1 cellular context compared by ENCODE assay signal in genomic region chr11:16917941-16918340, GRCh38.
TF ChIP-seq lines count a peak whose summit lies in the region.

No MANE protein-coding gene starts in this region.

TF ChIP-seq in WTC11, 78 proteins besides CTCF, POLR2A, EP300 and RAD21 (continued from another document):
- TF ChIP-seq, protein P1, sequence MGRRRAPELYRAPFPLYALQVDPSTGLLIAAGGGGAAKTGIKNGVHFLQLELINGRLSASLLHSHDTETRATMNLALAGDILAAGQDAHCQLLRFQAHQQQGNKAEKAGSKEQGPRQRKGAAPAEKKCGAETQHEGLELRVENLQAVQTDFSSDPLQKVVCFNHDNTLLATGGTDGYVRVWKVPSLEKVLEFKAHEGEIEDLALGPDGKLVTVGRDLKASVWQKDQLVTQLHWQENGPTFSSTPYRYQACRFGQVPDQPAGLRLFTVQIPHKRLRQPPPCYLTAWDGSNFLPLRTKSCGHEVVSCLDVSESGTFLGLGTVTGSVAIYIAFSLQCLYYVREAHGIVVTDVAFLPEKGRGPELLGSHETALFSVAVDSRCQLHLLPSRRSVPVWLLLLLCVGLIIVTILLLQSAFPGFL (CRISPR knock-in tag; IDR thresholded peaks at IDR 0.05; ENCODE audit: borderline replicate concordance): no peak
- TF ChIP-seq PRRX2 (CRISPR knock-in tag; IDR thresholded peaks at IDR 0.05): no peak
- no peak for TF ChIP-seq TEAD4 (CRISPR knock-in tag; IDR thresholded peaks at IDR 0.05)
- TF ChIP-seq ZBTB21 (CRISPR knock-in tag; IDR thresholded peaks at IDR 0.05; ENCODE audit: borderline replicate concordance): no peak
- TF ChIP-seq ZNF396 (CRISPR knock-in tag; IDR thresholded peaks at IDR 0.05; ENCODE audit: borderline replicate concordance): no peak
- no peak for TF ChIP-seq GABPB1 (CRISPR knock-in tag; IDR thresholded peaks at IDR 0.05)
- TF ChIP-seq, protein P2, sequence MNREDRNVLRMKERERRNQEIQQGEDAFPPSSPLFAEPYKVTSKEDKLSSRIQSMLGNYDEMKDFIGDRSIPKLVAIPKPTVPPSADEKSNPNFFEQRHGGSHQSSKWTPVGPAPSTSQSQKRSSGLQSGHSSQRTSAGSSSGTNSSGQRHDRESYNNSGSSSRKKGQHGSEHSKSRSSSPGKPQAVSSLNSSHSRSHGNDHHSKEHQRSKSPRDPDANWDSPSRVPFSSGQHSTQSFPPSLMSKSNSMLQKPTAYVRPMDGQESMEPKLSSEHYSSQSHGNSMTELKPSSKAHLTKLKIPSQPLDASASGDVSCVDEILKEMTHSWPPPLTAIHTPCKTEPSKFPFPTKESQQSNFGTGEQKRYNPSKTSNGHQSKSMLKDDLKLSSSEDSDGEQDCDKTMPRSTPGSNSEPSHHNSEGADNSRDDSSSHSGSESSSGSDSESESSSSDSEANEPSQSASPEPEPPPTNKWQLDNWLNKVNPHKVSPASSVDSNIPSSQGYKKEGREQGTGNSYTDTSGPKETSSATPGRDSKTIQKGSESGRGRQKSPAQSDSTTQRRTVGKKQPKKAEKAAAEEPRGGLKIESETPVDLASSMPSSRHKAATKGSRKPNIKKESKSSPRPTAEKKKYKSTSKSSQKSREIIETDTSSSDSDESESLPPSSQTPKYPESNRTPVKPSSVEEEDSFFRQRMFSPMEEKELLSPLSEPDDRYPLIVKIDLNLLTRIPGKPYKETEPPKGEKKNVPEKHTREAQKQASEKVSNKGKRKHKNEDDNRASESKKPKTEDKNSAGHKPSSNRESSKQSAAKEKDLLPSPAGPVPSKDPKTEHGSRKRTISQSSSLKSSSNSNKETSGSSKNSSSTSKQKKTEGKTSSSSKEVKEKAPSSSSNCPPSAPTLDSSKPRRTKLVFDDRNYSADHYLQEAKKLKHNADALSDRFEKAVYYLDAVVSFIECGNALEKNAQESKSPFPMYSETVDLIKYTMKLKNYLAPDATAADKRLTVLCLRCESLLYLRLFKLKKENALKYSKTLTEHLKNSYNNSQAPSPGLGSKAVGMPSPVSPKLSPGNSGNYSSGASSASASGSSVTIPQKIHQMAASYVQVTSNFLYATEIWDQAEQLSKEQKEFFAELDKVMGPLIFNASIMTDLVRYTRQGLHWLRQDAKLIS (CRISPR knock-in tag; IDR thresholded peaks at IDR 0.05; ENCODE audit: borderline replicate concordance): no peak
- TF ChIP-seq SMAD4 (CRISPR knock-in tag; IDR thresholded peaks at IDR 0.05): no peak
- TF ChIP-seq SMAD3 (CRISPR knock-in tag; IDR thresholded peaks at IDR 0.05; ENCODE audit: borderline replicate concordance): no peak
- TF ChIP-seq ZBTB43 (CRISPR knock-in tag; IDR thresholded peaks at IDR 0.05): no peak
- TF ChIP-seq TCF7 (CRISPR knock-in tag; IDR thresholded peaks at IDR 0.05; ENCODE audit: low read depth): no peak
- no peak for TF ChIP-seq RORB (CRISPR knock-in tag; IDR thresholded peaks at IDR 0.05)
- TF ChIP-seq ZNF219 (CRISPR knock-in tag; IDR thresholded peaks at IDR 0.05; ENCODE audit: borderline replicate concordance): no peak
- TF ChIP-seq EMX1 (CRISPR knock-in tag; IDR thresholded peaks at IDR 0.05): no peak
- no peak for TF ChIP-seq FOXP4 (CRISPR knock-in tag; IDR thresholded peaks at IDR 0.05)
- no peak for TF ChIP-seq KAT7 (CRISPR knock-in tag; IDR thresholded peaks at IDR 0.05; ENCODE audit: borderline replicate concordance)
- no peak for TF ChIP-seq ZNF232 (CRISPR knock-in tag; IDR thresholded peaks at IDR 0.05)
- TF ChIP-seq E2F5 (CRISPR knock-in tag; IDR thresholded peaks at IDR 0.05): no peak
- TF ChIP-seq SOX15 (CRISPR knock-in tag; IDR thresholded peaks at IDR 0.05): no peak
